9 cellular contexts compared by ENCODE assay signal in the genomic region with DNA sequence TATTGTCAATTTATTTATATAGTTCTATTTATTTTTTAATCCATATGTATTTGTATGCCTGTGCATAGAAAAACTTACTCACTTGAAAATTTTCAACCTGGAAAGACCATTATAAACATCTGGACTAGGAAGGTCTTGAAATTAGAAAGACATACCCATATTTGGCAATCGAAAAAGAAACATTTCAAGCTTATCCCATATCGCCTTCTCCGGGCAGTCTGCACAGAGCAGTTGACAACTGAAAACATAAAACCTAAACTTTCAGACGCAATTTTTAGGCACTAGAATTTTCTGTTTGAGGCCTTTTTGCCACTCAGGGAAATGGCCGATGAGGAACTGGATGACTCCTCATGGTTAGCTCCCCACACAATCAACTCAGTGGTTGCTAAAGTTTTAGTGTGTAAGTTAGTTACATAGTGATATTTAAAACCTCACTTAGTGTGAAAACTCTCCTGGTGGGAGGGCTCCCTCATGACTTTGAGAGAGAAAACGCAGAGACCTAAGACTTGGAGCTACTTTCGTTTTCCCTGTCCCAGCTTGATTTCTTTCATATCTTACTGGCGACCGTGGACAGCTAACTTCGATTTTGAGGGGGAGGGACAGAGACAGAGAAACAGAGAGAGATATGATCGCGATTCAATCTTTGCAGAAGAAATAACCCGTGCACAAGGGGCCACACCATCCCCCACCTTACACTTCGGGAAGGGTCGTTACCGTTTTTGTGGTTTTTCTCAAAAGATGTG. TPM values are rescaled to one million over a fixed set of nuclear protein-coding genes. Genes with fewer than 3 reads are reported as not detected.
DNase-seq lines count a peak whose midpoint lies in the region; ATAC-seq and TF ChIP-seq lines count a peak whose summit lies in the region.
"Had no signal": no experiment of that assay in that cellular context is flagged by ENCODE, and none has a peak within 500 bp of the region (broad histone marks: within the 10 kb centered on the region; RNA-seq: fewer than 3 reads in every experiment).

No MANE protein-coding gene starts in this region.

- DNase-seq in AG09309 (ENCODE audit: low read depth) = no peak
- DNase-seq in activated T-cell treated with anti-CD3 and anti-CD28 coated beads, Interleukin-2, amount 50 U/mL, for 72 hours = no peak
- peak; percentile 38 for DNase-seq in mesenchymal stem cell
- DNase-seq in posterior cingulate gyrus = no peak
- no peak for DNase-seq in caudate nucleus (lab: John Stamatoyannopoulos, UW)

- POLR2A ChIA-PET in HEK293 (lab: Yijun Ruan, JAX) = interaction anchor here (2.1 to 6.7 kb wide), 2 partner anchors 9 to 12 kb away, joined by 10 to 75 read pairs; a partner anchor contains a TSS

- TF ChIP-seq CTCF in AG09309 (IDR thresholded peaks at IDR 0.05; ENCODE audit: control insufficient read depth, insufficient read depth, low read depth, low read length, missing control alignments) (no peak), HEK293 (tag by site-specific recombination; IDR thresholded peaks at IDR 0.05) (no peak)

- CTCF ChIA-PET in HEK293 (lab: Yijun Ruan, JAX) = interaction anchor here (0.5 to 4.3 kb wide), 31 partner anchors 10 to 1958 kb away, joined by 3 to 33 read pairs (median 5); no protein-coding TSS in a partner anchor

- H2AK5ac ChIP-seq in mesenchymal stem cell (ENCODE audit: low read length, severe bottlenecking) = no peak overlapping the region

- no peak overlapping the region for H3K9ac ChIP-seq in mesenchymal stem cell (ENCODE audit: low read length)

- no peak overlapping the region for H2BK120ac ChIP-seq in mesenchymal stem cell (ENCODE audit: low read depth, low read length)

- no peaks in the 10 kb centered on the region for H3K79me1 ChIP-seq in mesenchymal stem cell (replicated peaks; ENCODE audit: low read length, poor library complexity, severe bottlenecking)

- ATAC-seq in activated T-cell treated with anti-CD3 and anti-CD28 coated beads, Interleukin-2, amount 50 U/mL, for 72 hours (replicated peaks in 1 of 2) = no peak
- no peak for ATAC-seq in GM19351 (IDR thresholded peaks at IDR 0.05; ENCODE audit: unreplicated experiment)
- no peak for ATAC-seq in HG02970 (IDR thresholded peaks at IDR 0.05; ENCODE audit: low FRiP score, unreplicated experiment)

- peaks cover 36% of the 10 kb centered on the region for H3K4me1 Mint-ChIP-seq in activated T-cell treated with anti-CD3 and anti-CD28 coated beads, Interleukin-2, amount 50 U/mL, for 72 hours (ENCODE audit: low read depth)

- H3K36me3 Mint-ChIP-seq in activated T-cell treated with anti-CD3 and anti-CD28 coated beads, Interleukin-2, amount 50 U/mL, for 72 hours (ENCODE audit: insufficient read depth in 2 of 2) = peaks cover 0 to 4% of the 10 kb centered on the region in 2 donors

- no peak overlapping the region for H4K91ac ChIP-seq in mesenchymal stem cell (ENCODE audit: low read length)

- H2BK15ac ChIP-seq in mesenchymal stem cell (ENCODE audit: low read depth, poor library complexity, severe bottlenecking) = no peak overlapping the region

- H3K27me3 ChIP-seq in mesenchymal stem cell (ENCODE audit: control insufficient read depth in 1 of 2, insufficient read depth in 1 of 2, low read length in 2 of 2) = peaks cover 91 to 96% of the 10 kb centered on the region in 2 experiments

- H3K4me3 ChIP-seq in AG09309 (ENCODE audit: control insufficient read depth, low read depth, low read length) = peak overlapping the region; percentile 73
- H3K4me3 ChIP-seq in HEK293 (ENCODE audit: low read depth, low read length) = peak overlapping the region; percentile 49; the same call in 1 of the 2 replicates
- peak overlapping the region in 1 of 2 experiments; percentile 77 for H3K4me3 ChIP-seq in mesenchymal stem cell (ENCODE audit: insufficient read depth in 1 of 2, low read depth in 1 of 2, low read length in 2 of 2)

- WGBS in mesenchymal stem cell = 9% methylated on average over 14 of the region's 16 CpGs

- no peak overlapping the region for H3K4ac ChIP-seq in mesenchymal stem cell (ENCODE audit: low read depth in 1 of 2, low read length in 2 of 2)

- H3K27ac Mint-ChIP-seq in activated T-cell treated with anti-CD3 and anti-CD28 coated beads, Interleukin-2, amount 50 U/mL, for 72 hours = no peak overlapping the region

- no peak overlapping the region for H2BK12ac ChIP-seq in mesenchymal stem cell (ENCODE audit: low read length in 2 of 2)

- no peak overlapping the region for H4K8ac ChIP-seq in mesenchymal stem cell (ENCODE audit: low read length)

- peak overlapping the region; percentile 85 for H3K27ac ChIP-seq in HEK293 (ENCODE audit: extremely low read depth, low read depth, low read length)
- no peak overlapping the region for H3K27ac ChIP-seq in mesenchymal stem cell (ENCODE audit: low read length, poor library complexity, severe bottlenecking)
- H3K27ac ChIP-seq in caudate nucleus (ENCODE audit: low read depth, low read length) = no peak overlapping the region

- no peak overlapping the region for H3K23ac ChIP-seq in mesenchymal stem cell (ENCODE audit: low read length in 2 of 2)

- H3K4me1 ChIP-seq in HEK293 (ENCODE audit: control insufficient read depth, insufficient read depth, low read length) (peaks cover 6% of the 10 kb centered on the region), mesenchymal stem cell (ENCODE audit: control insufficient read depth, insufficient read depth, low read depth, low read length) (peaks cover 15% of the 10 kb centered on the region)

- H3K4me3 Mint-ChIP-seq in activated T-cell treated with anti-CD3 and anti-CD28 coated beads, Interleukin-2, amount 50 U/mL, for 72 hours = peak overlapping the region; percentile 66 to 74

- H3K18ac ChIP-seq in mesenchymal stem cell (ENCODE audit: low read depth in 1 of 2, low read length in 2 of 2) = no peak overlapping the region

- no peak overlapping the region for H2AFZ ChIP-seq in mesenchymal stem cell (ENCODE audit: low read depth, low read length)

- H3K27me3 Mint-ChIP-seq in activated T-cell treated with anti-CD3 and anti-CD28 coated beads, Interleukin-2, amount 50 U/mL, for 72 hours (ENCODE audit: low read depth) = peaks cover 83% of the 10 kb centered on the region

- H2BK5ac ChIP-seq in mesenchymal stem cell (ENCODE audit: low read depth, low read length, poor library complexity, severe bottlenecking) = no peak overlapping the region

- intact Hi-C loops in posterior cingulate gyrus (cut with DNase I) = no loop called here

- H3K9me3 Mint-ChIP-seq in activated T-cell treated with anti-CD3 and anti-CD28 coated beads, Interleukin-2, amount 50 U/mL, for 72 hours = no peaks in the 10 kb centered on the region

- H3K9me3 ChIP-seq in HEK293 (ENCODE audit: control insufficient read depth, insufficient read depth, low read depth, low read length) (no peaks in the 10 kb centered on the region), mesenchymal stem cell (ENCODE audit: control insufficient read depth, low read length) (peaks cover 3% of the 10 kb centered on the region)

- peak overlapping the region; percentile 60 for H3K4me2 ChIP-seq in mesenchymal stem cell (ENCODE audit: low read length, poor library complexity, severe bottlenecking)

- H3K14ac ChIP-seq in mesenchymal stem cell (ENCODE audit: low read length in 2 of 2) = no peak overlapping the region

- H3K36me3 ChIP-seq in HEK293 (ENCODE audit: control insufficient read depth in 2 of 2, insufficient read depth in 1 of 2, low read length in 2 of 2) = peaks cover 0 to 16% of the 10 kb centered on the region in 2 experiments; a peak in 1 of 3 replicates
- H3K36me3 ChIP-seq in mesenchymal stem cell (ENCODE audit: control insufficient read depth in 1 of 2, insufficient read depth in 2 of 2, low read depth in 1 of 2, low read length in 2 of 2) = no peaks in the 10 kb centered on the region

TF ChIP-seq in HEK293, 187 proteins besides CTCF, POLR2A, EP300 and RAD21 (continues in another document):
- TF ChIP-seq SP7 (tag by site-specific recombination; IDR thresholded peaks at IDR 0.05) = 0 out of 2 replicates have a peak, but pooled peaks have one; percentile 13
- TF ChIP-seq, protein P1, sequence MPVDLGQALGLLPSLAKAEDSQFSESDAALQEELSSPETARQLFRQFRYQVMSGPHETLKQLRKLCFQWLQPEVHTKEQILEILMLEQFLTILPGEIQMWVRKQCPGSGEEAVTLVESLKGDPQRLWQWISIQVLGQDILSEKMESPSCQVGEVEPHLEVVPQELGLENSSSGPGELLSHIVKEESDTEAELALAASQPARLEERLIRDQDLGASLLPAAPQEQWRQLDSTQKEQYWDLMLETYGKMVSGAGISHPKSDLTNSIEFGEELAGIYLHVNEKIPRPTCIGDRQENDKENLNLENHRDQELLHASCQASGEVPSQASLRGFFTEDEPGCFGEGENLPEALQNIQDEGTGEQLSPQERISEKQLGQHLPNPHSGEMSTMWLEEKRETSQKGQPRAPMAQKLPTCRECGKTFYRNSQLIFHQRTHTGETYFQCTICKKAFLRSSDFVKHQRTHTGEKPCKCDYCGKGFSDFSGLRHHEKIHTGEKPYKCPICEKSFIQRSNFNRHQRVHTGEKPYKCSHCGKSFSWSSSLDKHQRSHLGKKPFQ (tag by site-specific recombination; IDR thresholded peaks at IDR 0.05) = peak; percentile 97
- peak; percentile 54 for TF ChIP-seq PRDM1 (tag by site-specific recombination; IDR thresholded peaks at IDR 0.05)
- peak; percentile 54 for TF ChIP-seq ZBTB17 (tag by site-specific recombination; IDR thresholded peaks at IDR 0.05)

RNA-seq across cellular contexts. Expression of a gene that starts 3.2 kb away (rescaled TPM):
- not detected for total RNA-seq in activated T-cell treated with anti-CD3 and anti-CD28 coated beads, Interleukin-2, amount 50 U/mL, for 72 hours
- not detected for polyA plus RNA-seq in mesenchymal stem cell (2013, experiment 1 of 2)
- not detected for polyA plus RNA-seq in mesenchymal stem cell (2013, experiment 2 of 2)
- total RNA-seq: T-helper 1 cell treated with Interleukin-12 subunit alpha and Interleukin-12 subunit beta and Interleukin-4 antibody, amounts not matched to agents 30 ng/mL and 1 ng/mL, for 36 hours had no signal

RNA-seq across cellular contexts. Expression of a gene that starts 3.9 kb away (rescaled TPM):
- not detected for total RNA-seq in activated T-cell treated with anti-CD3 and anti-CD28 coated beads, Interleukin-2, amount 50 U/mL, for 72 hours
- polyA plus RNA-seq in mesenchymal stem cell (2013, experiment 1 of 2) = not detected
- polyA plus RNA-seq in mesenchymal stem cell (2013, experiment 2 of 2) = not detected
- total RNA-seq: T-helper 1 cell treated with Interleukin-12 subunit alpha and Interleukin-12 subunit beta and Interleukin-4 antibody, amounts not matched to agents 30 ng/mL and 1 ng/mL, for 36 hours had no signal

RNA-seq across cellular contexts. Expression of a gene that starts 10.7 kb away (rescaled TPM):
- not detected for total RNA-seq in activated T-cell treated with anti-CD3 and anti-CD28 coated beads, Interleukin-2, amount 50 U/mL, for 72 hours
- not detected for polyA plus RNA-seq in mesenchymal stem cell (2013, experiment 1 of 2)
- polyA plus RNA-seq in mesenchymal stem cell (2013, experiment 2 of 2) = not detected
- total RNA-seq: T-helper 1 cell treated with Interleukin-12 subunit alpha and Interleukin-12 subunit beta and Interleukin-4 antibody, amounts not matched to agents 30 ng/mL and 1 ng/mL, for 36 hours had no signal

RNA-seq across cellular contexts. Expression of a gene that starts 12.7 kb away (rescaled TPM):
- not detected for total RNA-seq in activated T-cell treated with anti-CD3 and anti-CD28 coated beads, Interleukin-2, amount 50 U/mL, for 72 hours
- not detected for polyA plus RNA-seq in mesenchymal stem cell (2013, experiment 1 of 2)
- not detected for polyA plus RNA-seq in mesenchymal stem cell (2013, experiment 2 of 2)
- total RNA-seq: T-helper 1 cell treated with Interleukin-12 subunit alpha and Interleukin-12 subunit beta and Interleukin-4 antibody, amounts not matched to agents 30 ng/mL and 1 ng/mL, for 36 hours had no signal

RNA-seq across cellular contexts. Expression of a gene that starts 20.2 kb away (rescaled TPM):
- total RNA-seq in activated T-cell treated with anti-CD3 and anti-CD28 coated beads, Interleukin-2, amount 50 U/mL, for 72 hours = not detected
- polyA plus RNA-seq in mesenchymal stem cell (2013, experiment 1 of 2) = not detected
- polyA plus RNA-seq in mesenchymal stem cell (2013, experiment 2 of 2) = not detected
- total RNA-seq: T-helper 1 cell treated with Interleukin-12 subunit alpha and Interleukin-12 subunit beta and Interleukin-4 antibody, amounts not matched to agents 30 ng/mL and 1 ng/mL, for 36 hours had no signal
